ENCODE assay signal across 1 cellular context in genomic region chr2:96321230-96322103, GRCh38.
TF ChIP-seq lines count a peak whose summit lies in the region.

No MANE protein-coding gene starts in this region.

TF ChIP-seq in HepG2, 621 proteins besides CTCF, POLR2A, EP300 and RAD21 (continued from another document and continues in another):
- TF ChIP-seq MZF1 (CRISPR knock-in tag; IDR thresholded peaks at IDR 0.05; ENCODE audit: borderline replicate concordance) (no peak), ZNF598 (CRISPR knock-in tag; IDR thresholded peaks at IDR 0.05; ENCODE audit: borderline replicate concordance) (no peak), AGO1 (IDR thresholded peaks at IDR 0.05; ENCODE audit: low read depth, low read length, poor library complexity, severe bottlenecking) (peak; percentile 74), HBP1 (CRISPR knock-in tag; IDR thresholded peaks at IDR 0.05; ENCODE audit: low read depth) (no peak), GABPB1 (CRISPR knock-in tag; IDR thresholded peaks at IDR 0.05) (peak; percentile 62; the same call in 1 of the 2 replicates), MNT (IDR thresholded peaks at IDR 0.05) (no peak), ZNF687 (CRISPR knock-in tag; IDR thresholded peaks at IDR 0.05) (peak; percentile 94), CHCHD3 (CRISPR knock-in tag; IDR thresholded peaks at IDR 0.05) (no peak), ZNF605 (CRISPR knock-in tag; IDR thresholded peaks at IDR 0.05) (peak; percentile 60), ZNF720 (CRISPR knock-in tag; IDR thresholded peaks at IDR 0.05) (no peak), PCBP1 (IDR thresholded peaks at IDR 0.05; ENCODE audit: borderline replicate concordance, low read depth, low read length) (0 out of 2 replicates have a peak, but pooled peaks have one; percentile 62), U2AF2 (IDR thresholded peaks at IDR 0.05; ENCODE audit: low read depth, low read length) (no peak), ZNF558 (CRISPR knock-in tag; IDR thresholded peaks at IDR 0.05; ENCODE audit: borderline replicate concordance) (0 out of 2 replicates have a peak, but pooled peaks have one; percentile 75), ETS1 (CRISPR knock-in tag; IDR thresholded peaks at IDR 0.05) (peak; percentile 34; the same call in 1 of the 2 replicates), GTF2F1 (IDR thresholded peaks at IDR 0.05; ENCODE audit: low read length) (no peak), SPEN (CRISPR knock-in tag; IDR thresholded peaks at IDR 0.05; ENCODE audit: low read depth) (peak; percentile 48; the same call in 1 of the 2 replicates), KDM4B (CRISPR knock-in tag; IDR thresholded peaks at IDR 0.05) (no peak), ZBTB2 (CRISPR knock-in tag; IDR thresholded peaks at IDR 0.05; ENCODE audit: low read depth) (peak; percentile 39; the same call in 1 of the 2 replicates), ZNF253 (CRISPR knock-in tag; IDR thresholded peaks at IDR 0.05; ENCODE audit: borderline replicate concordance) (0 out of 2 replicates have a peak, but pooled peaks have one; percentile 73), ZNF225 (CRISPR knock-in tag; IDR thresholded peaks at IDR 0.05) (peak; percentile 43; the same call in 1 of the 2 replicates), TBX2 (CRISPR knock-in tag; IDR thresholded peaks at IDR 0.05; ENCODE audit: borderline replicate concordance) (peak; percentile 31; the same call in 1 of the 2 replicates), ZNF546 (CRISPR knock-in tag; conservative IDR thresholded peaks at IDR 0.05) (no peak), ZZZ3 (CRISPR knock-in tag; IDR thresholded peaks at IDR 0.05; ENCODE audit: borderline replicate concordance) (no peak), CBX2 (IDR thresholded peaks at IDR 0.05; ENCODE audit: low read depth, low read length) (0 out of 2 replicates have a peak, but pooled peaks have one; percentile 56), CBX2 (CRISPR knock-in tag; IDR thresholded peaks at IDR 0.05; ENCODE audit: low read depth) (no peak), UBTF (CRISPR knock-in tag; IDR thresholded peaks at IDR 0.05) (peak; percentile 68), ZBTB34 (CRISPR knock-in tag; IDR thresholded peaks at IDR 0.05) (peak; percentile 63; the same call in 1 of the 2 replicates), SNAI1 (CRISPR knock-in tag; IDR thresholded peaks at IDR 0.05; ENCODE audit: borderline replicate concordance) (peak; percentile 60; the same call in 1 of the 2 replicates)
- TF ChIP-seq, protein P1, sequence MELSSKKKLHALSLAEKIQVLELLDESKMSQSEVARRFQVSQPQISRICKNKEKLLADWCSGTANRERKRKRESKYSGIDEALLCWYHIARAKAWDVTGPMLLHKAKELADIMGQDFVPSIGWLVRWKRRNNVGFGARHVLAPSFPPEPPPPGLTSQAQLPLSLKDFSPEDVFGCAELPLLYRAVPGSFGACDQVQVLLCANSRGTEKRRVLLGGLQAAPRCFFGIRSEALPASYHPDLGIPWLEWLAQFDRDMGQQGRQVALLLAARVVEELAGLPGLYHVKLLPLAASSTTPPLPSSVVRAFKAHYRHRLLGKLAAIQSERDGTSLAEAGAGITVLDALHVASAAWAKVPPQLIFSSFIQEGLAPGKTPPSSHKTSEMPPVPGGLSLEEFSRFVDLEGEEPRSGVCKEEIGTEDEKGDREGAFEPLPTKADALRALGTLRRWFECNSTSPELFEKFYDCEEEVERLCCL (CRISPR knock-in tag; IDR thresholded peaks at IDR 0.05; ENCODE audit: borderline replicate concordance), result no peak
- TF ChIP-seq, protein P2, sequence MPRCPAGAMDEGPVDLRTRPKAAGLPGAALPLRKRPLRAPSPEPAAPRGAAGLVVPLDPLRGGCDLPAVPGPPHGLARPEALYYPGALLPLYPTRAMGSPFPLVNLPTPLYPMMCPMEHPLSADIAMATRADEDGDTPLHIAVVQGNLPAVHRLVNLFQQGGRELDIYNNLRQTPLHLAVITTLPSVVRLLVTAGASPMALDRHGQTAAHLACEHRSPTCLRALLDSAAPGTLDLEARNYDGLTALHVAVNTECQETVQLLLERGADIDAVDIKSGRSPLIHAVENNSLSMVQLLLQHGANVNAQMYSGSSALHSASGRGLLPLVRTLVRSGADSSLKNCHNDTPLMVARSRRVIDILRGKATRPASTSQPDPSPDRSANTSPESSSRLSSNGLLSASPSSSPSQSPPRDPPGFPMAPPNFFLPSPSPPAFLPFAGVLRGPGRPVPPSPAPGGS (CRISPR knock-in tag; IDR thresholded peaks at IDR 0.05), result peak; percentile 76; the same call in 1 of the 2 replicates
- TF ChIP-seq, protein P3, sequence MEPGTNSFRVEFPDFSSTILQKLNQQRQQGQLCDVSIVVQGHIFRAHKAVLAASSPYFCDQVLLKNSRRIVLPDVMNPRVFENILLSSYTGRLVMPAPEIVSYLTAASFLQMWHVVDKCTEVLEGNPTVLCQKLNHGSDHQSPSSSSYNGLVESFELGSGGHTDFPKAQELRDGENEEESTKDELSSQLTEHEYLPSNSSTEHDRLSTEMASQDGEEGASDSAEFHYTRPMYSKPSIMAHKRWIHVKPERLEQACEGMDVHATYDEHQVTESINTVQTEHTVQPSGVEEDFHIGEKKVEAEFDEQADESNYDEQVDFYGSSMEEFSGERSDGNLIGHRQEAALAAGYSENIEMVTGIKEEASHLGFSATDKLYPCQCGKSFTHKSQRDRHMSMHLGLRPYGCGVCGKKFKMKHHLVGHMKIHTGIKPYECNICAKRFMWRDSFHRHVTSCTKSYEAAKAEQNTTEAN (CRISPR knock-in tag; conservative IDR thresholded peaks at IDR 0.05), result no peak
- TF ChIP-seq, protein P4, sequence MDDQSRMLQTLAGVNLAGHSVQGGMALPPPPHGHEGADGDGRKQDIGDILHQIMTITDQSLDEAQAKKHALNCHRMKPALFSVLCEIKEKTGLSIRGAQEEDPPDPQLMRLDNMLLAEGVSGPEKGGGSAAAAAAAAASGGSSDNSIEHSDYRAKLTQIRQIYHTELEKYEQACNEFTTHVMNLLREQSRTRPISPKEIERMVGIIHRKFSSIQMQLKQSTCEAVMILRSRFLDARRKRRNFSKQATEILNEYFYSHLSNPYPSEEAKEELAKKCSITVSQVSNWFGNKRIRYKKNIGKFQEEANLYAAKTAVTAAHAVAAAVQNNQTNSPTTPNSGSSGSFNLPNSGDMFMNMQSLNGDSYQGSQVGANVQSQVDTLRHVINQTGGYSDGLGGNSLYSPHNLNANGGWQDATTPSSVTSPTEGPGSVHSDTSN (CRISPR knock-in tag; IDR thresholded peaks at IDR 0.05; ENCODE audit: borderline replicate concordance), result no peak
